ENCODE assay signal across 18 cellular contexts in genomic region chr14:78921856-78922255, GRCh38.
DNase-seq lines count a peak whose midpoint lies in the region; ATAC-seq, FAIRE-seq and TF ChIP-seq lines count a peak whose summit lies in the region.
"Had no signal": no experiment of that assay in that cellular context is flagged by ENCODE, and none has a peak within 500 bp of the region (broad histone marks: within the 10 kb centered on the region; RNA-seq: fewer than 3 reads in every experiment).

No MANE protein-coding gene starts in this region.

- ATAC-seq in GM18868 (IDR thresholded peaks at IDR 0.05; ENCODE audit: unreplicated experiment): no peak
- no peak for ATAC-seq in HG03378 (IDR thresholded peaks at IDR 0.05; ENCODE audit: unreplicated experiment)
- ATAC-seq in left cardiac atrium: no peak
- ATAC-seq: GM12878, heart left ventricle, T-cell had no signal

- TF ChIP-seq CTCF in astrocyte (IDR thresholded peaks at IDR 0.05; ENCODE audit: insufficient read depth, low read depth, low read length) (no peak), smooth muscle cell (IDR thresholded peaks at IDR 0.05; ENCODE audit: borderline replicate concordance, insufficient read depth, poor library complexity, severe bottlenecking) (no peak)

- H3K27ac Mint-ChIP-seq in astrocyte (ENCODE audit: unreplicated experiment): no peak overlapping the region
- H3K27ac Mint-ChIP-seq: CD4-positive, CD25-positive, alpha-beta regulatory T cell; T-cell had no signal

- no peaks in the 10 kb centered on the region for H3K27me3 ChIP-seq in astrocyte (ENCODE audit: insufficient read depth, low read length)
- no peaks in the 10 kb centered on the region for H3K27me3 ChIP-seq in smooth muscle cell (ENCODE audit: low read depth)
- H3K27me3 ChIP-seq: cardiac muscle cell, heart left ventricle had no signal

- H3K4me3 Mint-ChIP-seq in astrocyte (ENCODE audit: unreplicated experiment): no peak overlapping the region
- H3K4me3 Mint-ChIP-seq: CD4-positive, CD25-positive, alpha-beta regulatory T cell; T-cell had no signal

- intact Hi-C loops in left cardiac atrium (cut with DNase I): no loop called here

- H3K36me3 ChIP-seq in astrocyte (ENCODE audit: insufficient read depth, low read length) (no peaks in the 10 kb centered on the region), smooth muscle cell (ENCODE audit: low read depth) (no peaks in the 10 kb centered on the region)
- H3K36me3 ChIP-seq: cardiac muscle cell, heart left ventricle had no signal

- H3K4me1 ChIP-seq in astrocyte (ENCODE audit: insufficient read depth, low read length) (peaks cover 4% of the 10 kb centered on the region), smooth muscle cell (ENCODE audit: low read depth) (no peaks in the 10 kb centered on the region)
- H3K4me1 ChIP-seq: heart left ventricle had no signal

- H3K4me1 Mint-ChIP-seq in astrocyte (ENCODE audit: low read depth, unreplicated experiment): peaks cover 8% of the 10 kb centered on the region
- H3K4me1 Mint-ChIP-seq: CD4-positive, CD25-positive, alpha-beta regulatory T cell; T-cell had no signal

- DNase-seq in HS-5 (ENCODE audit: low read depth) (peak; percentile 70), astrocyte (ENCODE audit: low read depth) (peak; percentile 83), glomerular endothelial cell (ENCODE audit: extremely low read depth, low read depth, low spot score) (peak; percentile 88), smooth muscle cell (lab: John Stamatoyannopoulos, UW; ENCODE audit: unreplicated experiment) (no peak), left cardiac atrium (no peak), urothelium cell line (ENCODE audit: low spot score) (no peak)
- DNase-seq: activated naive CD4-positive, alpha-beta T cell; CD4-positive, CD25-positive, alpha-beta regulatory T cell; heart left ventricle; NCI-H2029; NCI-H526 treated with DMSO at 0.1 percent for 48 hours; substantia nigra; T-cell had no signal

- H3K9ac ChIP-seq in astrocyte (ENCODE audit: low read length): no peak overlapping the region
- H3K9ac ChIP-seq in smooth muscle cell (ENCODE audit: low read depth): no peak overlapping the region

- H3K4me3 ChIP-seq in astrocyte (ENCODE audit: insufficient read depth, low read depth, low read length) (no peak overlapping the region), smooth muscle cell (no peak overlapping the region)
- H3K4me3 ChIP-seq: cardiac muscle cell, GM12878, heart left ventricle, PC-9 had no signal

- H3K36me3 Mint-ChIP-seq in astrocyte (ENCODE audit: low read depth, unreplicated experiment): no peaks in the 10 kb centered on the region
- H3K36me3 Mint-ChIP-seq: CD4-positive, CD25-positive, alpha-beta regulatory T cell; T-cell had no signal

- H4K20me1 ChIP-seq in astrocyte (ENCODE audit: insufficient read depth, low read length) (no peaks in the 10 kb centered on the region), smooth muscle cell (ENCODE audit: low read depth) (no peaks in the 10 kb centered on the region)

- H3K9me3 Mint-ChIP-seq in astrocyte (ENCODE audit: unreplicated experiment): no peaks in the 10 kb centered on the region

- H3K27ac ChIP-seq in astrocyte (ENCODE audit: low read depth, low read length) (peak overlapping the region; percentile 39), smooth muscle cell (ENCODE audit: low read depth) (peak overlapping the region; percentile 57)
- H3K27ac ChIP-seq: cardiac muscle cell, heart left ventricle, PC-9 had no signal

- H3K4me2 ChIP-seq in astrocyte (ENCODE audit: low read length): no peak overlapping the region
- H3K4me2 ChIP-seq in smooth muscle cell: peak overlapping the region; percentile 6
- H3K4me2 ChIP-seq: PC-9 had no signal

- H3F3A ChIP-seq in smooth muscle cell (ENCODE audit: low read depth): no peaks in the 10 kb centered on the region

- 44% methylated on average over 2 of the region's 2 CpGs for WGBS in smooth muscle cell (ENCODE audit: low lambda C conversion rate)

- H3K9me3 ChIP-seq in astrocyte (ENCODE audit: insufficient read depth, low read depth, low read length) (no peaks in the 10 kb centered on the region), smooth muscle cell (replicated peaks; ENCODE audit: low read depth) (no peaks in the 10 kb centered on the region)
- H3K9me3 ChIP-seq: heart left ventricle had no signal

- no peaks in the 10 kb centered on the region for H3K27me3 Mint-ChIP-seq in astrocyte (ENCODE audit: low read depth, unreplicated experiment)
- H3K27me3 Mint-ChIP-seq: CD4-positive, CD25-positive, alpha-beta regulatory T cell; T-cell had no signal

- H2AFZ ChIP-seq in astrocyte (ENCODE audit: low read depth, low read length) (no peak overlapping the region), smooth muscle cell (ENCODE audit: low read depth) (peak overlapping the region; percentile 37)
- H2AFZ ChIP-seq: PC-9 had no signal

- H3K79me2 ChIP-seq in astrocyte (ENCODE audit: insufficient read depth, low read length) (no peaks in the 10 kb centered on the region), smooth muscle cell (ENCODE audit: low read depth) (no peaks in the 10 kb centered on the region)

- peak; percentile 74 for FAIRE-seq in astrocyte (lab: Jason Lieb, UNC)
- FAIRE-seq in urothelium cell line (lab: Jason Lieb, UNC): no peak
- FAIRE-seq: GM12878 had no signal

Comparison
In these comparisons a context has a peak if more than half of its experiments do, and no peak if none do; other contexts are left out.
1. DNase-seq: peak in HS-5 (single experiment), astrocyte (single experiment) and glomerular endothelial cell (single experiment); none in smooth muscle cell (single experiment), left cardiac atrium (single experiment) and urothelium cell line (single experiment).